Comparison of ENCODE assay signal across 11 cellular contexts in genomic region chr17:21663614-21664474, GRCh38. TPM values are rescaled to one million over a fixed set of nuclear protein-coding genes. Genes with fewer than 3 reads are reported as not detected.
"Had no signal": no experiment of that assay in that cellular context is flagged by ENCODE, and none has a peak within 500 bp of the region (broad histone marks: within the 10 kb centered on the region; RNA-seq: fewer than 3 reads in every experiment).

No MANE protein-coding gene starts in this region.

RNA-seq across cellular contexts. Expression of gene KCNJ18, which starts 28.5 kb away (rescaled TPM):
- total RNA-seq: activated CD4-positive, alpha-beta memory T cell treated with anti-CD3 and anti-CD28 coated beads, Interleukin-2, amount 10 ng/mL, durations not matched to agents 7 days and 5 days; activated CD8-positive, alpha-beta memory T cell treated with anti-CD3 and anti-CD28 coated beads for 36 hours; activated naive CD8-positive, alpha-beta T cell treated with anti-CD3 and anti-CD28 coated beads, Interleukin-2, amount 10 ng/mL, durations not matched to agents 7 days and 5 days; activated T-helper 2 cell treated with anti-CD3 and anti-CD28 coated beads, Interferon-gamma antibody, Interleukin-2, Interleukin-4, amounts not matched to agents 10 μg/mL and 5 μg/mL and 100 μg/mL, durations not matched to agents 14 hours and 24 hours and 36 hours; astrocyte; LHCN-M2; NCI-H460; RPMI7951; SJCRH30; T-helper 1 cell treated with Interleukin-12 subunit alpha and Interleukin-12 subunit beta and Interleukin-4 antibody, amounts not matched to agents 30 ng/mL and 1 ng/mL, for 36 hours; T-helper 2 cell treated with Interferon-gamma antibody and Interleukin-4, amounts not matched to agents 100 ng/mL and 5 ng/mL, for 36 hours had no signal
